ENCODE assay signal across 8 cellular contexts in genomic region chr15:74793135-74794028, GRCh38. TPM values are rescaled to one million over a fixed set of nuclear protein-coding genes. Genes with fewer than 3 reads are reported as not detected.
DNase-seq lines count a peak whose midpoint lies in the region; ATAC-seq, FAIRE-seq and TF ChIP-seq lines count a peak whose summit lies in the region.

No MANE protein-coding gene starts in this region.

- FAIRE-seq in small intestine (lab: Jason Lieb, UNC): no peak

- H3K27me3 ChIP-seq in small intestine (ENCODE audit: control insufficient read depth in 2 of 2, insufficient read depth in 2 of 2, low read length in 2 of 2): no peaks in the 10 kb centered on the region

- peak; percentile 74 for TF ChIP-seq CTCF in GM12875 (IDR thresholded peaks at IDR 0.05; ENCODE audit: borderline replicate concordance, insufficient read depth, low read depth, low read length)
- TF ChIP-seq CTCF in brain (conservative IDR thresholded peaks at IDR 0.05): no peak

- H3K4me3 ChIP-seq in GM12875 (ENCODE audit: low read depth, low read length) (no peak overlapping the region), small intestine (ENCODE audit: low read depth in 1 of 2, low read length in 2 of 2) (no peak overlapping the region)

- peak overlapping the region in 4 of 5 experiments; percentile 32 to 67 (median 52) for H3K27ac Mint-ChIP-seq in brain

- DNase-seq in UCSD-AML1 (lab: John Stamatoyannopoulos, UW; ENCODE audit: unreplicated experiment): peak; percentile 72
- DNase-seq in small intestine: no peak
- no peak for DNase-seq in pons (ENCODE audit: low spot score)
- DNase-seq in NCI-H345 treated with DMSO at 0.1 percent for 48 hours (lab: John Stamatoyannopoulos, UW; ENCODE audit: unreplicated experiment): no peak

- H3K27ac ChIP-seq in small intestine (ENCODE audit: low read depth in 1 of 2, low read length in 1 of 2): peak overlapping the region; percentile 15 to 32

- no peak for ATAC-seq in HG03097 (IDR thresholded peaks at IDR 0.05; ENCODE audit: low FRiP score, unreplicated experiment)
- ATAC-seq in HG03565 (IDR thresholded peaks at IDR 0.05; ENCODE audit: unreplicated experiment): no peak

- WGBS in small intestine, 3 donors: 65 to 75% (median 65%) methylated on average over 12 of the region's 12 CpGs

- H3K4me3 Mint-ChIP-seq in brain: no peak overlapping the region

- peaks cover 6 to 21% of the 10 kb centered on the region in 2 donors for H3K4me1 ChIP-seq in small intestine (ENCODE audit: control insufficient read depth in 2 of 2, insufficient read depth in 1 of 2, low read depth in 1 of 2, low read length in 1 of 2)

- H3K4me1 Mint-ChIP-seq in brain: peaks cover 59% of the 10 kb centered on the region

- no peaks in the 10 kb centered on the region for H3K9me3 Mint-ChIP-seq in brain

- no peaks in the 10 kb centered on the region for H3K36me3 Mint-ChIP-seq in brain

- no peaks in the 10 kb centered on the region for H3K36me3 ChIP-seq in small intestine (ENCODE audit: control insufficient read depth in 2 of 2, insufficient read depth in 2 of 2, low read length in 2 of 2)

- H3K9me3 ChIP-seq in small intestine (ENCODE audit: control insufficient read depth, low read depth): no peaks in the 10 kb centered on the region

- H3K27me3 Mint-ChIP-seq in brain: no peaks in the 10 kb centered on the region

RNA-seq across cellular contexts. Expression of gene CSK, which starts 11.5 kb away (rescaled TPM):
- polyA plus RNA-seq in brain (ENCODE audit: insufficient read depth, low read depth, low replicate concordance) (66.2 TPM), small intestine (10 to 100 TPM; 39.4 to 76.8 (median 47.4) TPM)

RNA-seq across cellular contexts. Expression of gene LMAN1L, which starts 19.3 kb away (rescaled TPM):
- polyA plus RNA-seq in brain (ENCODE audit: insufficient read depth, low read depth, low replicate concordance) (not detected), small intestine (under 1 TPM in 1 of 3 donors, not detected in 2; 0.46 TPM)

RNA-seq across cellular contexts. Expression of gene CPLX3, which starts 33.0 kb away (rescaled TPM):
- 2.1 TPM for polyA plus RNA-seq in brain (ENCODE audit: insufficient read depth, low read depth, low replicate concordance)
- 1 to 10 TPM in 1 of 3 donors, not detected in 2; 1.1 TPM for polyA plus RNA-seq in small intestine

RNA-seq across cellular contexts. Expression of gene CYP1A2, which starts 44.7 kb away (rescaled TPM):
- polyA plus RNA-seq in brain (ENCODE audit: insufficient read depth, low read depth, low replicate concordance) (not detected), small intestine (not detected)

RNA-seq across cellular contexts. Expression of gene ULK3, which starts 49.6 kb away (rescaled TPM):
- polyA plus RNA-seq in brain (ENCODE audit: insufficient read depth, low read depth, low replicate concordance) (25.2 TPM), small intestine (100 to 1,000 TPM in 1 of 3 donors, 10 to 100 TPM in 2; 38.2 to 111 (median 71.1) TPM)
